19 cellular contexts compared by ENCODE assay signal in the genomic region with DNA sequence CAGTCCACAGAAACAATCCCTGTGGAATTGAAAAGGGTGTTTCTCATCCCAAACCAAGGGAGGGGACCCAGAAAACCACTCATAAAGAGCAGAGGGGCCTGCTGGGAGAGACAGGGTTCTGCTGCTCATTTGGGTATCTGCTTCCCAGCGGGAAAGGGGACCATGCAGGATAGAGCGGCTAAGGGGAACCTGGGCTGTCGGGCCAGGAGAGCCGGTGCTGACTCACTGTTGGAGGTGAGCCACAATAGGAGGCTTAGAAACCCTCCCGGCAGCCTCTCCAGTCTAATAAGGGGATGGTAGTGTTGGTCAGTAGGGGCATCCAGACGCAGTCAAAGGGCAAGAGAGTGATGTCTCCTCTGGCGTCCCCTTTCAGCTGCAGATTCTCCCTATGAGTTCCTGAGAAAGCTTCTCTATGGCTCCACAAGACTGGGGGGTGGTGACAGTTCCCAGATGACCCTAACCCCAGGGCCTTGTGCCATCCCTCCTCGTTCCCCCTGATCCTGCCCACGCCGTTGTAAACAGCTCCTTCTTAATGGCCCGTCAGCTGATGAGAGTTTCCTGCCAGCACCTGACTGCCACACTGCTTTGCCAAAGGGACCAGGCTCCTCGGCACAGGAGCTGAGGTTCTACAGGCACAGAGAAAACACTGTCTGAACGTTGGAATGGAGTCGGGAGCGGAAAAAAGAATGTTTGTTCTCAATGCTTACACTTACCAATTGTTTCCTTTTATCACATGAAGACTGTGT.
"Had no signal": no experiment of that assay in that cellular context is flagged by ENCODE, and none has a peak within 500 bp of the region (broad histone marks: within the 10 kb centered on the region; RNA-seq: fewer than 3 reads in every experiment).

No MANE protein-coding gene starts in this region.

- H3K27ac ChIP-seq: epithelial cell of prostate, esophagus muscularis mucosa, heart right ventricle, neutrophil, stomach, thyroid gland, uterus had no signal

- H3K36me3 ChIP-seq: esophagus muscularis mucosa, heart right ventricle, neutrophil, stomach, thyroid gland, uterus had no signal

- H3K27me3 Mint-ChIP-seq: dendritic cell treated with granulocyte-macrophage colony-stimulating factor and Interleukin-4, amounts not matched to agents 40 ng/mL and 50 ng/mL, for 4 days; effector memory CD8-positive, alpha-beta T cell; naive thymus-derived CD8-positive, alpha-beta T cell; stimulated activated memory B cell treated with anti-CD40 and anti-IgM and Interleukin-4, amounts not matched to agents 10 μg/mL and 1 μg/mL and 100 μg/mL, for 72 hours; type B pancreatic cell had no signal

- DNase-seq: cerebellar nuclear complex; effector memory CD8-positive, alpha-beta T cell; heart right ventricle; kidney glomerular epithelial cell; mucosa of descending colon; naive thymus-derived CD8-positive, alpha-beta T cell; right cardiac atrium; small intestine; stimulated activated CD4-positive, alpha-beta T cell treated with anti-CD3 and anti-CD28 coated beads, Interleukin-4, amount 100 ng/mL, for 1 hour; stimulated activated CD8-positive, alpha-beta memory T cell treated with anti-CD3 and anti-CD28 coated beads, Interleukin-4, amount 100 ng/mL, for 48 hours; stomach; thyroid gland; uterus had no signal

- H3K4me3 Mint-ChIP-seq: dendritic cell treated with granulocyte-macrophage colony-stimulating factor and Interleukin-4, amounts not matched to agents 40 ng/mL and 50 ng/mL, for 4 days; effector memory CD8-positive, alpha-beta T cell; naive thymus-derived CD8-positive, alpha-beta T cell; stimulated activated memory B cell treated with anti-CD40 and anti-IgM and Interleukin-4, amounts not matched to agents 10 μg/mL and 1 μg/mL and 100 μg/mL, for 72 hours; type B pancreatic cell had no signal

- H3K36me3 Mint-ChIP-seq: stimulated activated memory B cell treated with anti-CD40 and anti-IgM and Interleukin-4, amounts not matched to agents 10 μg/mL and 1 μg/mL and 100 μg/mL, for 72 hours; type B pancreatic cell had no signal

- H3K27ac Mint-ChIP-seq: dendritic cell treated with granulocyte-macrophage colony-stimulating factor and Interleukin-4, amounts not matched to agents 40 ng/mL and 50 ng/mL, for 4 days; effector memory CD8-positive, alpha-beta T cell; naive thymus-derived CD8-positive, alpha-beta T cell; stimulated activated memory B cell treated with anti-CD40 and anti-IgM and Interleukin-4, amounts not matched to agents 10 μg/mL and 1 μg/mL and 100 μg/mL, for 72 hours; type B pancreatic cell had no signal

- ATAC-seq: effector memory CD8-positive, alpha-beta T cell; mucosa of descending colon; naive thymus-derived CD8-positive, alpha-beta T cell; right cardiac atrium; stimulated activated memory B cell treated with anti-CD40 and anti-IgM and Interleukin-4, amounts not matched to agents 10 μg/mL and 1 μg/mL and 100 μg/mL, for 72 hours had no signal

- H3K9me3 ChIP-seq: neutrophil, thyroid gland, uterus had no signal

- H3K4me1 ChIP-seq: stomach, thyroid gland, uterus had no signal

- H3K27me3 ChIP-seq: esophagus muscularis mucosa, heart right ventricle, neutrophil, thyroid gland, uterus had no signal

- H3K4me3 ChIP-seq: esophagus muscularis mucosa, heart right ventricle, mucosa of descending colon, stomach, thyroid gland, uterus had no signal

- H3K4me1 Mint-ChIP-seq: stimulated activated memory B cell treated with anti-CD40 and anti-IgM and Interleukin-4, amounts not matched to agents 10 μg/mL and 1 μg/mL and 100 μg/mL, for 72 hours had no signal
